18 cellular contexts compared by ENCODE assay signal in genomic region chr5:147455822-147456221, GRCh38. TPM values are rescaled to one million over a fixed set of nuclear protein-coding genes. Genes with fewer than 3 reads are reported as not detected.
A peak's percentile ranks its signal among the peaks of the same experiment; 100 is the strongest.
DNase-seq lines count a peak whose midpoint lies in the region; ATAC-seq and TF ChIP-seq lines count a peak whose summit lies in the region.
"Had no signal": no experiment of that assay in that cellular context is flagged by ENCODE, and none has a peak within 500 bp of the region (broad histone marks: within the 10 kb centered on the region; RNA-seq: fewer than 3 reads in every experiment).

No MANE protein-coding gene starts in this region.

- H2BK120ac ChIP-seq in mesenchymal stem cell (ENCODE audit: low read depth, low read length): no peak overlapping the region

- H3K36me3 ChIP-seq in heart right ventricle (no peaks in the 10 kb centered on the region), mesenchymal stem cell (ENCODE audit: control insufficient read depth in 1 of 2, insufficient read depth in 2 of 2, low read depth in 1 of 2, low read length in 2 of 2) (no peaks in the 10 kb centered on the region), upper lobe of right lung (no peaks in the 10 kb centered on the region)
- H3K36me3 ChIP-seq: neutrophil, Peyer's patch, spleen, thyroid gland had no signal

- H3K4me1 ChIP-seq in heart right ventricle: peaks cover 0 to 55% (median 26%) of the 10 kb centered on the region in 9 donors
- peaks cover 14% of the 10 kb centered on the region for H3K4me1 ChIP-seq in mesenchymal stem cell (ENCODE audit: control insufficient read depth, insufficient read depth, low read depth, low read length)
- H3K4me1 ChIP-seq in upper lobe of right lung: peaks cover 14% of the 10 kb centered on the region

- POLR2A ChIA-PET in activated CD8-positive, alpha-beta T cell treated with anti-CD3 and anti-CD28 coated beads for 36 hours (lab: Charles Lee): no interaction called here

- H3K4ac ChIP-seq in mesenchymal stem cell (ENCODE audit: low read depth in 1 of 2, low read length in 2 of 2): no peak overlapping the region

- CTCF ChIA-PET in activated CD8-positive, alpha-beta T cell treated with anti-CD3 and anti-CD28 coated beads for 36 hours (lab: Charles Lee): interaction anchor here (1.5 kb wide), 1 partner anchor 19 kb away, joined by 5 read pairs; no protein-coding TSS in a partner anchor

- no peak overlapping the region for H2BK12ac ChIP-seq in mesenchymal stem cell (ENCODE audit: low read length in 2 of 2)

- 69 to 82% methylated on average over 1 of the region's 1 CpG for WGBS in heart right ventricle, 2 donors
- WGBS in mesenchymal stem cell: 83% methylated on average over 1 of the region's 1 CpG

- no peak overlapping the region for H2AK5ac ChIP-seq in mesenchymal stem cell (ENCODE audit: low read length, severe bottlenecking)

- H3K4me3 ChIP-seq in heart right ventricle: peak overlapping the region in 1 of 10 donors; percentile 82
- H3K4me3 ChIP-seq in coronary artery: no peak overlapping the region
- H3K4me3 ChIP-seq in mesenchymal stem cell (ENCODE audit: insufficient read depth in 1 of 2, low read depth in 1 of 2, low read length in 2 of 2): peak overlapping the region in 1 of 2 experiments; percentile 89
- H3K4me3 ChIP-seq in upper lobe of right lung: no peak overlapping the region
- H3K4me3 ChIP-seq: Peyer's patch, spleen, thyroid gland had no signal

- H3K27ac ChIP-seq in heart right ventricle: peak overlapping the region in 7 of 10 donors; percentile 3 to 92 (median 88)
- H3K27ac ChIP-seq in coronary artery: peak overlapping the region; percentile 32 to 96
- no peak overlapping the region for H3K27ac ChIP-seq in mesenchymal stem cell (ENCODE audit: low read length, poor library complexity, severe bottlenecking)
- H3K27ac ChIP-seq in upper lobe of right lung: peak overlapping the region; percentile 8
- H3K27ac ChIP-seq: neutrophil, thyroid gland had no signal

- no peak overlapping the region for H3K18ac ChIP-seq in mesenchymal stem cell (ENCODE audit: low read depth in 1 of 2, low read length in 2 of 2)

- no peak overlapping the region for H2BK5ac ChIP-seq in mesenchymal stem cell (ENCODE audit: low read depth, low read length, poor library complexity, severe bottlenecking)

- H3K27me3 ChIP-seq in heart right ventricle: peaks cover 0 to 46% (median 6%) of the 10 kb centered on the region in 7 donors
- H3K27me3 ChIP-seq in mesenchymal stem cell (ENCODE audit: control insufficient read depth in 1 of 2, insufficient read depth in 1 of 2, low read length in 2 of 2): peaks cover 0 to 5% of the 10 kb centered on the region in 2 experiments
- peaks cover 9% of the 10 kb centered on the region for H3K27me3 ChIP-seq in upper lobe of right lung
- H3K27me3 ChIP-seq: Peyer's patch, thyroid gland had no signal

- H3K9me3 ChIP-seq in heart right ventricle: peaks cover 0 to 7% (median 0%) of the 10 kb centered on the region in 11 donors
- no peaks in the 10 kb centered on the region for H3K9me3 ChIP-seq in mesenchymal stem cell (ENCODE audit: control insufficient read depth, low read length)
- no peaks in the 10 kb centered on the region for H3K9me3 ChIP-seq in upper lobe of right lung
- H3K9me3 ChIP-seq: neutrophil, Peyer's patch, spleen, thyroid gland had no signal

- intact Hi-C loops in heart right ventricle (cut with DNase I) (loop anchor here in 7 of 10 donors (2.0 to 10.0 kb wide), 7 partner anchors 51 to 231 kb away; no protein-coding TSS in a partner anchor), Right ventricle myocardium inferior (cut with DNase I) (no loop called here), upper lobe of right lung (cut with DNase I) (no loop called here)
- intact Hi-C loops in activated CD8-positive, alpha-beta T cell treated with anti-CD3 and anti-CD28 coated beads for 36 hours (cut with micrococcal nuclease): loop anchor here (5.0 kb wide), 1 partner anchor 121 kb away; no protein-coding TSS in a partner anchor

- peaks cover 9% of the 10 kb centered on the region for H3K4me1 Mint-ChIP-seq in activated CD8-positive, alpha-beta T cell treated with anti-CD3 and anti-CD28 coated beads for 36 hours (ENCODE audit: low read depth)

- H3K27ac Mint-ChIP-seq in activated CD8-positive, alpha-beta T cell treated with anti-CD3 and anti-CD28 coated beads for 36 hours: no peak overlapping the region
- H3K27ac Mint-ChIP-seq: T-helper 1 cell treated with Interleukin-12 subunit alpha and Interleukin-12 subunit beta and Interleukin-4 antibody, amounts not matched to agents 30 μg/mL and 1 μg/mL, for 36 hours had no signal

- no peaks in the 10 kb centered on the region for H3K9me3 Mint-ChIP-seq in activated CD8-positive, alpha-beta T cell treated with anti-CD3 and anti-CD28 coated beads for 36 hours
- H3K9me3 Mint-ChIP-seq: activated T-cell treated with anti-CD3 and anti-CD28 coated beads, Interleukin-2, amount 50 U/mL, for 4 hours; T-helper 1 cell treated with Interleukin-12 subunit alpha and Interleukin-12 subunit beta and Interleukin-4 antibody, amounts not matched to agents 30 μg/mL and 1 μg/mL, for 36 hours had no signal

- TF ChIP-seq CTCF in heart right ventricle (IDR thresholded peaks at IDR 0.05) (no peak), coronary artery (IDR thresholded peaks at IDR 0.05) (no peak), upper lobe of right lung (IDR thresholded peaks at IDR 0.05) (no peak)
- TF ChIP-seq CTCF in activated CD8-positive, alpha-beta T cell treated with anti-CD3 and anti-CD28 coated beads for 36 hours (IDR thresholded peaks at IDR 0.05): no peak

- no peak overlapping the region for H4K8ac ChIP-seq in mesenchymal stem cell (ENCODE audit: low read length)

- H2BK15ac ChIP-seq in mesenchymal stem cell (ENCODE audit: low read depth, poor library complexity, severe bottlenecking): no peak overlapping the region

- peaks cover 18% of the 10 kb centered on the region for H3K79me1 ChIP-seq in mesenchymal stem cell (replicated peaks; ENCODE audit: low read length, poor library complexity, severe bottlenecking)

- H3K36me3 Mint-ChIP-seq in activated CD8-positive, alpha-beta T cell treated with anti-CD3 and anti-CD28 coated beads for 36 hours (ENCODE audit: low read depth): no peaks in the 10 kb centered on the region

- H3K27me3 Mint-ChIP-seq in activated CD8-positive, alpha-beta T cell treated with anti-CD3 and anti-CD28 coated beads for 36 hours: peaks cover 54% of the 10 kb centered on the region

- H4K91ac ChIP-seq in mesenchymal stem cell (ENCODE audit: low read length): no peak overlapping the region

- no peak overlapping the region for H3K14ac ChIP-seq in mesenchymal stem cell (ENCODE audit: low read length in 2 of 2)

- no peak overlapping the region for H3K23ac ChIP-seq in mesenchymal stem cell (ENCODE audit: low read length in 2 of 2)

- no peak overlapping the region for H3K4me3 Mint-ChIP-seq in activated CD8-positive, alpha-beta T cell treated with anti-CD3 and anti-CD28 coated beads for 36 hours
- H3K4me3 Mint-ChIP-seq: T-helper 1 cell treated with Interleukin-12 subunit alpha and Interleukin-12 subunit beta and Interleukin-4 antibody, amounts not matched to agents 30 μg/mL and 1 μg/mL, for 36 hours had no signal

- DNase-seq in heart right ventricle: no peak
- DNase-seq in Right ventricle myocardium inferior (ENCODE audit: missing footprints): no peak
- no peak for DNase-seq in coronary artery (ENCODE audit: low spot score)
- DNase-seq in mesenchymal stem cell: peak; percentile 15
- DNase-seq in upper lobe of right lung: no peak
- no peak for DNase-seq in EL
- DNase-seq in activated CD8-positive, alpha-beta T cell treated with anti-CD3 and anti-CD28 coated beads for 36 hours: no peak
- no peak for DNase-seq in NCI-H146 treated with DMSO at 0.1 percent for 48 hours (lab: John Stamatoyannopoulos, UW; ENCODE audit: unreplicated experiment)
- DNase-seq: activated CD4-positive, alpha-beta T cell treated with anti-CD3 and anti-CD28 coated beads for 48 hours; activated T-cell treated with anti-CD3 and anti-CD28 coated beads, Interleukin-2, amount 50 U/mL, for 4 hours; dermis blood vessel endothelial cell; KG1; NCI-H1417 treated with DMSO at 0.1 percent for 48 hours; Peyer's patch; spleen; thyroid gland had no signal

- no peak overlapping the region for H2AFZ ChIP-seq in mesenchymal stem cell (ENCODE audit: low read depth, low read length)

- ATAC-seq in heart right ventricle (no peak), Right ventricle myocardium inferior (no peak), upper lobe of right lung (no peak)
- ATAC-seq in activated CD8-positive, alpha-beta T cell treated with anti-CD3 and anti-CD28 coated beads for 36 hours: no peak
- ATAC-seq: activated T-cell treated with anti-CD3 and anti-CD28 coated beads, Interleukin-2, amount 50 U/mL, for 4 hours had no signal

- peak overlapping the region; percentile 93 for H3K9ac ChIP-seq in mesenchymal stem cell (ENCODE audit: low read length)

- no peak overlapping the region for H3K4me2 ChIP-seq in mesenchymal stem cell (ENCODE audit: low read length, poor library complexity, severe bottlenecking)

RNA-seq across cellular contexts. Expression of gene DPYSL3, which starts 54.0 kb away (rescaled TPM):
- total RNA-seq in heart right ventricle (10 to 100 TPM; 16.6 to 27.4 (median 21.0) TPM), Right ventricle myocardium inferior (22.1 TPM), upper lobe of right lung (52.8 TPM)
- polyA plus RNA-seq in heart right ventricle: 10 to 100 TPM; 15.2 to 15.8 TPM
- 27.3 TPM for polyA plus RNA-seq in mesenchymal stem cell (2013, experiment 1 of 2)
- polyA plus RNA-seq in mesenchymal stem cell (2013, experiment 2 of 2): 26.8 TPM
- total RNA-seq in activated CD8-positive, alpha-beta T cell treated with anti-CD3 and anti-CD28 coated beads for 36 hours: under 1 TPM; 0.13 to 0.38 TPM

Comparison
In these comparisons a context has a peak if more than half of its experiments do, and no peak if none do; other contexts are left out.
1. intact Hi-C loops: an anchor here in heart right ventricle (2.0 to 10.0 kb wide) and activated CD8-positive, alpha-beta T cell treated with anti-CD3 and anti-CD28 coated beads for 36 hours (5.0 kb wide); none called in Right ventricle myocardium inferior and upper lobe of right lung.
2. RNA of gene DPYSL3, which starts 54.0 kb away (total RNA-seq): 52.8 TPM in upper lobe of right lung (single experiment), 22.1 TPM in Right ventricle myocardium inferior (single experiment) and 16.6 to 27.4 TPM in heart right ventricle; 0.13 to 0.38 TPM in activated CD8-positive, alpha-beta T cell treated with anti-CD3 and anti-CD28 coated beads for 36 hours; every median in the first group is over 10 times any median in the second.